Comparison of ENCODE assay signal across 1 cellular context in the genomic region with DNA sequence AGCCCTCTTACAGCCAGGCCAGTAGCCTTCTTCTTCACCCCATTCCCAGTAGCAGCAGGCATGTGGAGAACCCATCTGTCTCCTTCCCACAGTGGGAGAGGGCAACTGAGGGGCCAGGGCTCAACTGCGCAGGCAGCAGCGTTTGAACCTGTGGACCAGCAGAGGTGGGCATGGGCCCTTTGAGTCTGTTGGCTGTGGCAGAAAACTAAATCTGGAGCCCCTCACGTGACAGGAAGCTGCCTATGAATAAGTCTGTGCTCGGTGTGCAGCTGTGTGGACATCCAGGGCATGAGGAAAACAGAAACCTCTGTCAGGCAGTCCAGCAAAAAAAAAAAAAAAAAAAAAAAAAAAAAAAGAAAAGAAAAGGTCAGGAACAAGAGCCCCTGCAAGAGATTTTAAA.
TF ChIP-seq lines count a peak whose summit lies in the region.

No MANE protein-coding gene starts in this region.

TF ChIP-seq in GM12878, 131 proteins besides CTCF, POLR2A, EP300 and RAD21 (continued from another document and continues in another):
- 0 out of 2 replicates have a peak, but pooled peaks have one; percentile 66 for TF ChIP-seq TCF12 (IDR thresholded peaks at IDR 0.05; ENCODE audit: low read depth, low read length)
- TF ChIP-seq, protein P1, sequence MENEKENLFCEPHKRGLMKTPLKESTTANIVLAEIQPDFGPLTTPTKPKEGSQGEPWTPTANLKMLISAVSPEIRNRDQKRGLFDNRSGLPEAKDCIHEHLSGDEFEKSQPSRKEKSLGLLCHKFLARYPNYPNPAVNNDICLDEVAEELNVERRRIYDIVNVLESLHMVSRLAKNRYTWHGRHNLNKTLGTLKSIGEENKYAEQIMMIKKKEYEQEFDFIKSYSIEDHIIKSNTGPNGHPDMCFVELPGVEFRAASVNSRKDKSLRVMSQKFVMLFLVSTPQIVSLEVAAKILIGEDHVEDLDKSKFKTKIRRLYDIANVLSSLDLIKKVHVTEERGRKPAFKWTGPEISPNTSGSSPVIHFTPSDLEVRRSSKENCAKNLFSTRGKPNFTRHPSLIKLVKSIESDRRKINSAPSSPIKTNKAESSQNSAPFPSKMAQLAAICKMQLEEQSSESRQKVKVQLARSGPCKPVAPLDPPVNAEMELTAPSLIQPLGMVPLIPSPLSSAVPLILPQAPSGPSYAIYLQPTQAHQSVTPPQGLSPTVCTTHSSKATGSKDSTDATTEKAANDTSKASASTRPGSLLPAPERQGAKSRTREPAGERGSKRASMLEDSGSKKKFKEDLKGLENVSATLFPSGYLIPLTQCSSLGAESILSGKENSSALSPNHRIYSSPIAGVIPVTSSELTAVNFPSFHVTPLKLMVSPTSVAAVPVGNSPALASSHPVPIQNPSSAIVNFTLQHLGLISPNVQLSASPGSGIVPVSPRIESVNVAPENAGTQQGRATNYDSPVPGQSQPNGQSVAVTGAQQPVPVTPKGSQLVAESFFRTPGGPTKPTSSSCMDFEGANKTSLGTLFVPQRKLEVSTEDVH (IDR thresholded peaks at IDR 0.05; ENCODE audit: low read depth, partially characterized antibody), result no peak
- TF ChIP-seq CEBPB (IDR thresholded peaks at IDR 0.05; ENCODE audit: borderline replicate concordance in 1 of 2, low read depth in 2 of 2, low read length in 2 of 2), result no peak
- no peak for TF ChIP-seq BCL11A (IDR thresholded peaks at IDR 0.05; ENCODE audit: low read depth, low read length)
- TF ChIP-seq, protein P2, sequence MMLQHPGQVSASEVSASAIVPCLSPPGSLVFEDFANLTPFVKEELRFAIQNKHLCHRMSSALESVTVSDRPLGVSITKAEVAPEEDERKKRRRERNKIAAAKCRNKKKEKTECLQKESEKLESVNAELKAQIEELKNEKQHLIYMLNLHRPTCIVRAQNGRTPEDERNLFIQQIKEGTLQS (IDR thresholded peaks at IDR 0.05; ENCODE audit: borderline replicate concordance, extremely low read depth, low read depth, low read length), result peak; percentile 43; the same call in 1 of the 2 replicates
- TF ChIP-seq NR2F1 (conservative IDR thresholded peaks at IDR 0.05), result no peak
- no peak for TF ChIP-seq ZNF207 (IDR thresholded peaks at IDR 0.05; ENCODE audit: borderline replicate concordance)
- TF ChIP-seq NFYA (IDR thresholded peaks at IDR 0.05; ENCODE audit: borderline replicate concordance, low read depth, low read length), result no peak
- TF ChIP-seq ZSCAN29 (IDR thresholded peaks at IDR 0.05), result no peak
- no peak for TF ChIP-seq NFXL1 (IDR thresholded peaks at IDR 0.05; ENCODE audit: borderline replicate concordance)
- no peak for TF ChIP-seq FOXK2 (IDR thresholded peaks at IDR 0.05)
- no peak for TF ChIP-seq ZZZ3 (IDR thresholded peaks at IDR 0.05; ENCODE audit: control insufficient read depth, insufficient read length, low read depth)
- no peak for TF ChIP-seq KAT2A (conservative IDR thresholded peaks at IDR 0.05; ENCODE audit: control insufficient read depth, low read depth, low read length)
- TF ChIP-seq ASH2L (IDR thresholded peaks at IDR 0.05; ENCODE audit: borderline replicate concordance, low read depth), result no peak
- no peak for TF ChIP-seq RBBP5 (conservative IDR thresholded peaks at IDR 0.05)
- no peak for TF ChIP-seq CBX3 (IDR thresholded peaks at IDR 0.05; ENCODE audit: borderline replicate concordance, low read depth)
- no peak for TF ChIP-seq LARP7 (IDR thresholded peaks at IDR 0.05)
- no peak for TF ChIP-seq POLR2AphosphoS2 (IDR thresholded peaks at IDR 0.05; ENCODE audit: low read depth, low read length)
- no peak for TF ChIP-seq FOS (IDR thresholded peaks at IDR 0.05; ENCODE audit: borderline replicate concordance, extremely low read depth, insufficient read length)
- no peak for TF ChIP-seq ZNF274 (IDR thresholded peaks at IDR 0.05; ENCODE audit: insufficient read depth, insufficient read length)
- TF ChIP-seq, protein P3, sequence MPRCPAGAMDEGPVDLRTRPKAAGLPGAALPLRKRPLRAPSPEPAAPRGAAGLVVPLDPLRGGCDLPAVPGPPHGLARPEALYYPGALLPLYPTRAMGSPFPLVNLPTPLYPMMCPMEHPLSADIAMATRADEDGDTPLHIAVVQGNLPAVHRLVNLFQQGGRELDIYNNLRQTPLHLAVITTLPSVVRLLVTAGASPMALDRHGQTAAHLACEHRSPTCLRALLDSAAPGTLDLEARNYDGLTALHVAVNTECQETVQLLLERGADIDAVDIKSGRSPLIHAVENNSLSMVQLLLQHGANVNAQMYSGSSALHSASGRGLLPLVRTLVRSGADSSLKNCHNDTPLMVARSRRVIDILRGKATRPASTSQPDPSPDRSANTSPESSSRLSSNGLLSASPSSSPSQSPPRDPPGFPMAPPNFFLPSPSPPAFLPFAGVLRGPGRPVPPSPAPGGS (IDR thresholded peaks at IDR 0.05; ENCODE audit: borderline replicate concordance, insufficient read depth, low read depth, low read length, poor library complexity, severe bottlenecking), result no peak
- no peak for TF ChIP-seq HDGF (IDR thresholded peaks at IDR 0.05)
- TF ChIP-seq TAF1 (IDR thresholded peaks at IDR 0.05; ENCODE audit: borderline replicate concordance, low read depth, low read length), result no peak
- TF ChIP-seq CHD1 (IDR thresholded peaks at IDR 0.05; ENCODE audit: low read depth, low read length), result no peak
- no peak for TF ChIP-seq ZNF24 (IDR thresholded peaks at IDR 0.05)
- TF ChIP-seq TBL1XR1 (IDR thresholded peaks at IDR 0.05; ENCODE audit: low read depth, low read length), result no peak
- no peak for TF ChIP-seq BACH1 (IDR thresholded peaks at IDR 0.05; ENCODE audit: borderline replicate concordance)
- peak; percentile 52; the same call in 1 of the 2 replicates for TF ChIP-seq EED (IDR thresholded peaks at IDR 0.05; ENCODE audit: low read depth)
- TF ChIP-seq SMAD5 (IDR thresholded peaks at IDR 0.05; ENCODE audit: low read depth), result no peak
- no peak for TF ChIP-seq STAT3 (IDR thresholded peaks at IDR 0.05; ENCODE audit: low read depth, low read length)
- no peak for TF ChIP-seq RCOR1 (conservative IDR thresholded peaks at IDR 0.05; ENCODE audit: low read depth, low read length)
- TF ChIP-seq, protein P4, sequence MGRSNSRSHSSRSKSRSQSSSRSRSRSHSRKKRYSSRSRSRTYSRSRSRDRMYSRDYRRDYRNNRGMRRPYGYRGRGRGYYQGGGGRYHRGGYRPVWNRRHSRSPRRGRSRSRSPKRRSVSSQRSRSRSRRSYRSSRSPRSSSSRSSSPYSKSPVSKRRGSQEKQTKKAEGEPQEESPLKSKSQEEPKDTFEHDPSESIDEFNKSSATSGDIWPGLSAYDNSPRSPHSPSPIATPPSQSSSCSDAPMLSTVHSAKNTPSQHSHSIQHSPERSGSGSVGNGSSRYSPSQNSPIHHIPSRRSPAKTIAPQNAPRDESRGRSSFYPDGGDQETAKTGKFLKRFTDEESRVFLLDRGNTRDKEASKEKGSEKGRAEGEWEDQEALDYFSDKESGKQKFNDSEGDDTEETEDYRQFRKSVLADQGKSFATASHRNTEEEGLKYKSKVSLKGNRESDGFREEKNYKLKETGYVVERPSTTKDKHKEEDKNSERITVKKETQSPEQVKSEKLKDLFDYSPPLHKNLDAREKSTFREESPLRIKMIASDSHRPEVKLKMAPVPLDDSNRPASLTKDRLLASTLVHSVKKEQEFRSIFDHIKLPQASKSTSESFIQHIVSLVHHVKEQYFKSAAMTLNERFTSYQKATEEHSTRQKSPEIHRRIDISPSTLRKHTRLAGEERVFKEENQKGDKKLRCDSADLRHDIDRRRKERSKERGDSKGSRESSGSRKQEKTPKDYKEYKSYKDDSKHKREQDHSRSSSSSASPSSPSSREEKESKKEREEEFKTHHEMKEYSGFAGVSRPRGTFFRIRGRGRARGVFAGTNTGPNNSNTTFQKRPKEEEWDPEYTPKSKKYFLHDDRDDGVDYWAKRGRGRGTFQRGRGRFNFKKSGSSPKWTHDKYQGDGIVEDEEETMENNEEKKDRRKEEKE (IDR thresholded peaks at IDR 0.05), result no peak
- peak in 1 of 2 experiments; percentile 11; a peak in 1 of 4 replicates for TF ChIP-seq IKZF2 (IDR thresholded peaks at IDR 0.05)
- TF ChIP-seq, protein P5, sequence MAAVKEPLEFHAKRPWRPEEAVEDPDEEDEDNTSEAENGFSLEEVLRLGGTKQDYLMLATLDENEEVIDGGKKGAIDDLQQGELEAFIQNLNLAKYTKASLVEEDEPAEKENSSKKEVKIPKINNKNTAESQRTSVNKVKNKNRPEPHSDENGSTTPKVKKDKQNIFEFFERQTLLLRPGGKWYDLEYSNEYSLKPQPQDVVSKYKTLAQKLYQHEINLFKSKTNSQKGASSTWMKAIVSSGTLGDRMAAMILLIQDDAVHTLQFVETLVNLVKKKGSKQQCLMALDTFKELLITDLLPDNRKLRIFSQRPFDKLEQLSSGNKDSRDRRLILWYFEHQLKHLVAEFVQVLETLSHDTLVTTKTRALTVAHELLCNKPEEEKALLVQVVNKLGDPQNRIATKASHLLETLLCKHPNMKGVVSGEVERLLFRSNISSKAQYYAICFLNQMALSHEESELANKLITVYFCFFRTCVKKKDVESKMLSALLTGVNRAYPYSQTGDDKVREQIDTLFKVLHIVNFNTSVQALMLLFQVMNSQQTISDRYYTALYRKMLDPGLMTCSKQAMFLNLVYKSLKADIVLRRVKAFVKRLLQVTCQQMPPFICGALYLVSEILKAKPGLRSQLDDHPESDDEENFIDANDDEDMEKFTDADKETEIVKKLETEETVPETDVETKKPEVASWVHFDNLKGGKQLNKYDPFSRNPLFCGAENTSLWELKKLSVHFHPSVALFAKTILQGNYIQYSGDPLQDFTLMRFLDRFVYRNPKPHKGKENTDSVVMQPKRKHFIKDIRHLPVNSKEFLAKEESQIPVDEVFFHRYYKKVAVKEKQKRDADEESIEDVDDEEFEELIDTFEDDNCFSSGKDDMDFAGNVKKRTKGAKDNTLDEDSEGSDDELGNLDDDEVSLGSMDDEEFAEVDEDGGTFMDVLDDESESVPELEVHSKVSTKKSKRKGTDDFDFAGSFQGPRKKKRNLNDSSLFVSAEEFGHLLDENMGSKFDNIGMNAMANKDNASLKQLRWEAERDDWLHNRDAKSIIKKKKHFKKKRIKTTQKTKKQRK (IDR thresholded peaks at IDR 0.05; ENCODE audit: low read depth, low read length), result no peak
- no peak for TF ChIP-seq SMC3 (IDR thresholded peaks at IDR 0.05; ENCODE audit: borderline replicate concordance, low read length)
- TF ChIP-seq, protein P6, sequence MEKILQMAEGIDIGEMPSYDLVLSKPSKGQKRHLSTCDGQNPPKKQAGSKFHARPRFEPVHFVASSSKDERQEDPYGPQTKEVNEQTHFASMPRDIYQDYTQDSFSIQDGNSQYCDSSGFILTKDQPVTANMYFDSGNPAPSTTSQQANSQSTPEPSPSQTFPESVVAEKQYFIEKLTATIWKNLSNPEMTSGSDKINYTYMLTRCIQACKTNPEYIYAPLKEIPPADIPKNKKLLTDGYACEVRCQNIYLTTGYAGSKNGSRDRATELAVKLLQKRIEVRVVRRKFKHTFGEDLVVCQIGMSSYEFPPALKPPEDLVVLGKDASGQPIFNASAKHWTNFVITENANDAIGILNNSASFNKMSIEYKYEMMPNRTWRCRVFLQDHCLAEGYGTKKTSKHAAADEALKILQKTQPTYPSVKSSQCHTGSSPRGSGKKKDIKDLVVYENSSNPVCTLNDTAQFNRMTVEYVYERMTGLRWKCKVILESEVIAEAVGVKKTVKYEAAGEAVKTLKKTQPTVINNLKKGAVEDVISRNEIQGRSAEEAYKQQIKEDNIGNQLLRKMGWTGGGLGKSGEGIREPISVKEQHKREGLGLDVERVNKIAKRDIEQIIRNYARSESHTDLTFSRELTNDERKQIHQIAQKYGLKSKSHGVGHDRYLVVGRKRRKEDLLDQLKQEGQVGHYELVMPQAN (conservative IDR thresholded peaks at IDR 0.05), result no peak
- TF ChIP-seq, protein P7, sequence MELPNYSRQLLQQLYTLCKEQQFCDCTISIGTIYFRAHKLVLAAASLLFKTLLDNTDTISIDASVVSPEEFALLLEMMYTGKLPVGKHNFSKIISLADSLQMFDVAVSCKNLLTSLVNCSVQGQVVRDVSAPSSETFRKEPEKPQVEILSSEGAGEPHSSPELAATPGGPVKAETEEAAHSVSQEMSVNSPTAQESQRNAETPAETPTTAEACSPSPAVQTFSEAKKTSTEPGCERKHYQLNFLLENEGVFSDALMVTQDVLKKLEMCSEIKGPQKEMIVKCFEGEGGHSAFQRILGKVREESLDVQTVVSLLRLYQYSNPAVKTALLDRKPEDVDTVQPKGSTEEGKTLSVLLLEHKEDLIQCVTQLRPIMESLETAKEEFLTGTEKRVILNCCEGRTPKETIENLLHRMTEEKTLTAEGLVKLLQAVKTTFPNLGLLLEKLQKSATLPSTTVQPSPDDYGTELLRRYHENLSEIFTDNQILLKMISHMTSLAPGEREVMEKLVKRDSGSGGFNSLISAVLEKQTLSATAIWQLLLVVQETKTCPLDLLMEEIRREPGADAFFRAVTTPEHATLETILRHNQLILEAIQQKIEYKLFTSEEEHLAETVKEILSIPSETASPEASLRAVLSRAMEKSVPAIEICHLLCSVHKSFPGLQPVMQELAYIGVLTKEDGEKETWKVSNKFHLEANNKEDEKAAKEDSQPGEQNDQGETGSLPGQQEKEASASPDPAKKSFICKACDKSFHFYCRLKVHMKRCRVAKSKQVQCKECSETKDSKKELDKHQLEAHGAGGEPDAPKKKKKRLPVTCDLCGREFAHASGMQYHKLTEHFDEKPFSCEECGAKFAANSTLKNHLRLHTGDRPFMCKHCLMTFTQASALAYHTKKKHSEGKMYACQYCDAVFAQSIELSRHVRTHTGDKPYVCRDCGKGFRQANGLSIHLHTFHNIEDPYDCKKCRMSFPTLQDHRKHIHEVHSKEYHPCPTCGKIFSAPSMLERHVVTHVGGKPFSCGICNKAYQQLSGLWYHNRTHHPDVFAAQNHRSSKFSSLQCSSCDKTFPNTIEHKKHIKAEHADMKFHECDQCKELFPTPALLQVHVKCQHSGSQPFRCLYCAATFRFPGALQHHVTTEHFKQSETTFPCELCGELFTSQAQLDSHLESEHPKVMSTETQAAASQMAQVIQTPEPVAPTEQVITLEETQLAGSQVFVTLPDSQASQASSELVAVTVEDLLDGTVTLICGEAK (IDR thresholded peaks at IDR 0.05; ENCODE audit: borderline replicate concordance), result no peak
- TF ChIP-seq, protein P8, sequence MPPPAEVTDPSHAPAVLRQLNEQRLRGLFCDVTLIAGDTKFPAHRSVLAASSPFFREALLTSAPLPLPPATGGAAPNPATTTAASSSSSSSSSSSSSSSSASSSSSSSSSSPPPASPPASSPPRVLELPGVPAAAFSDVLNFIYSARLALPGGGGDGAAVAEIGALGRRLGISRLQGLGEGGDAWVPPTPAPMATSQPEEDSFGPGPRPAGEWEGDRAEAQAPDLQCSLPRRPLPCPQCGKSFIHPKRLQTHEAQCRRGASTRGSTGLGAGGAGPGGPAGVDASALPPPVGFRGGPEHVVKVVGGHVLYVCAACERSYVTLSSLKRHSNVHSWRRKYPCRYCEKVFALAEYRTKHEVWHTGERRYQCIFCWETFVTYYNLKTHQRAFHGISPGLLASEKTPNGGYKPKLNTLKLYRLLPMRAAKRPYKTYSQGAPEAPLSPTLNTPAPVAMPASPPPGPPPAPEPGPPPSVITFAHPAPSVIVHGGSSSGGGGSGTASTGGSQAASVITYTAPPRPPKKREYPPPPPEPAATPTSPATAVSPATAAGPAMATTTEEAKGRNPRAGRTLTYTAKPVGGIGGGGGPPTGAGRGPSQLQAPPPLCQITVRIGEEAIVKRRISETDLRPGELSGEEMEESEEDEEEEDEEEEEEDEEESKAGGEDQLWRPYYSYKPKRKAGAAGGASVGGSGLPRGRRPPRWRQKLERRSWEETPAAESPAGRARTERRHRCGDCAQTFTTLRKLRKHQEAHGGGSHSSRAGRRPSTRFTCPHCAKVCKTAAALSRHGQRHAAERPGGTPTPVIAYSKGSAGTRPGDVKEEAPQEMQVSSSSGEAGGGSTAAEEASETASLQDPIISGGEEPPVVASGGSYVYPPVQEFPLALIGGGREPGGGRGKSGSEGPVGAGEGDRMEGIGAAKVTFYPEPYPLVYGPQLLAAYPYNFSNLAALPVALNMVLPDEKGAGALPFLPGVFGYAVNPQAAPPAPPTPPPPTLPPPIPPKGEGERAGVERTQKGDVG (CRISPR knock-in tag; IDR thresholded peaks at IDR 0.05), result no peak
- TF ChIP-seq RAD51 (IDR thresholded peaks at IDR 0.05), result peak; percentile 79
- TF ChIP-seq MEF2B (IDR thresholded peaks at IDR 0.05; ENCODE audit: partially characterized antibody, poor library complexity, severe bottlenecking), result no peak
